Comparison of ENCODE assay signal across 8 cellular contexts in genomic region chr1:24390924-24391782, GRCh38.
DNase-seq lines count a peak whose midpoint lies in the region; TF ChIP-seq lines count a peak whose summit lies in the region.

No MANE protein-coding gene starts in this region.

- TF ChIP-seq CTCF in RWPE1 (conservative IDR thresholded peaks at IDR 0.05; ENCODE audit: low read depth) = peak; percentile 98
- TF ChIP-seq CTCF in fibroblast of mammary gland (conservative IDR thresholded peaks at IDR 0.05; ENCODE audit: control insufficient read depth, insufficient read depth, low read depth, low read length) = peak; percentile 98
- TF ChIP-seq CTCF in nephron (IDR thresholded peaks at IDR 0.05; ENCODE audit: unreplicated experiment in 3 of 3) = peak; percentile 94 to 96 (median 96)

- H3K36me3 Mint-ChIP-seq in nephron (ENCODE audit: low read depth) = peaks cover 6% of the 10 kb centered on the region

- no peaks in the 10 kb centered on the region for H3K9me3 Mint-ChIP-seq in nephron

- CTCF ChIA-PET in RWPE1 (lab: Yijun Ruan, JAX) = interaction anchor here (0.5 to 4.7 kb wide), 57 partner anchors 9 to 1337 kb away, joined by 3 to 150 read pairs (median 4); partner anchors contain the start of genes GRHL3, MYOM3 and STPG1

- peaks cover 11% of the 10 kb centered on the region for H3K27me3 Mint-ChIP-seq in nephron (ENCODE audit: low read depth)

- H3K4me3 Mint-ChIP-seq in nephron = peak overlapping the region in 2 of 3 experiments; percentile 9 to 28

- peak overlapping the region; percentile 59 to 78 (median 69) for H3K27ac Mint-ChIP-seq in nephron

- H3K4me3 ChIP-seq in fibroblast of mammary gland (ENCODE audit: control insufficient read depth, low read depth, low read length) = no peak overlapping the region

- DNase-seq in NCI-H2029 (lab: John Stamatoyannopoulos, UW) = peak; percentile 30
- DNase-seq in NCI-H2029 treated with DMSO at 0.1 percent for 48 hours (lab: John Stamatoyannopoulos, UW) = no peak
- DNase-seq in KBM-7 = peak; percentile 75
- peak; percentile 78 for DNase-seq in RWPE1 (ENCODE audit: low spot score)
- DNase-seq in activated T-helper 9 cell treated with anti-CD3 and anti-CD28 coated beads, Interleukin-2, amount 50 U/mL, for 16 hours (ENCODE audit: low read depth) = peak; percentile 55
- DNase-seq in fibroblast of mammary gland (ENCODE audit: low read depth) = peak; percentile 91
- DNase-seq in superior temporal gyrus (ENCODE audit: extremely low spot score) = peak; percentile 91

- POLR2A ChIA-PET in RWPE1 (lab: Yijun Ruan, JAX; ENCODE audit: low non-redundant PET) = interaction anchor here (0.7 to 1.2 kb wide), 2 partner anchors 17 to 192 kb away, joined by 3 read pairs; no protein-coding TSS in a partner anchor

- H3K27ac ChIP-seq in RWPE1 = peak overlapping the region; percentile 89

- in situ Hi-C loops in KBM-7 (cut with MboI; ENCODE audit: low pct_unique_long_range_greater_than_20kb, low sequenced_read_pairs) = no loop called here

- peaks cover 40% of the 10 kb centered on the region for H3K4me1 Mint-ChIP-seq in nephron
